Comparison of ENCODE assay signal across 8 cellular contexts in genomic region chr3:148319161-148319915, GRCh38.
DNase-seq lines count a peak whose midpoint lies in the region; ATAC-seq and TF ChIP-seq lines count a peak whose summit lies in the region.

No MANE protein-coding gene starts in this region.

- dilution Hi-C loops in IMR-90 (cut with HindIII; ENCODE audit: low sequenced_read_pairs, unreplicated experiment): no loop called here

- H3K4ac ChIP-seq in IMR-90 (ENCODE audit: low read depth, low read length): peak overlapping the region; percentile 85

- CTCF ChIA-PET in IMR-90 (lab: Yijun Ruan, JAX): no interaction called here

- no peaks in the 10 kb centered on the region for H3K79me1 ChIP-seq in IMR-90 (ENCODE audit: low read depth in 1 of 2, low read length in 2 of 2)

- peak overlapping the region; percentile 87 for H2AFZ ChIP-seq in IMR-90 (replicated peaks; ENCODE audit: low read length, poor library complexity)

- peak overlapping the region; percentile 6; the same call in 2 of the 3 replicates for H2BK15ac ChIP-seq in IMR-90 (ENCODE audit: low read depth, low read length)

- H3K27ac ChIP-seq in IMR-90 (ENCODE audit: insufficient read depth, low read length) (peak overlapping the region; percentile 8; the same call in 1 of the 2 replicates), prostate gland (no peak overlapping the region)

- peaks cover 3% of the 10 kb centered on the region for H3K9me1 ChIP-seq in IMR-90 (ENCODE audit: insufficient read depth, low read length)

- peak overlapping the region; percentile 68; the same call in 1 of the 2 replicates for H3K4me2 ChIP-seq in IMR-90 (ENCODE audit: low read depth, low read length)

- DNase-seq in GM13977 (ENCODE audit: low spot score) (peak; percentile 24), IMR-90 (peak; percentile 90), cardiac fibroblast (ENCODE audit: low read depth in 2 of 2) (peak; percentile 53 to 82), NCI-H2171 treated with DMSO at 0.1 percent for 48 hours (lab: John Stamatoyannopoulos, UW) (no peak), COLO829 (ENCODE audit: low spot score) (no peak), prostate gland (ENCODE audit: low spot score) (no peak), NCI-H82 (lab: John Stamatoyannopoulos, UW) (no peak)

- no peak overlapping the region for H3K9ac ChIP-seq in IMR-90 (ENCODE audit: low read depth, low read length)

- peak overlapping the region; percentile 1 for H4K91ac ChIP-seq in IMR-90 (ENCODE audit: insufficient read depth, low read depth, low read length)

- H3K27me3 ChIP-seq in IMR-90 (ENCODE audit: control insufficient read depth, insufficient read depth, low read length) (no peaks in the 10 kb centered on the region), prostate gland (replicated peaks; ENCODE audit: insufficient read depth) (no peaks in the 10 kb centered on the region)

- peak overlapping the region; percentile 21 for H3K56ac ChIP-seq in IMR-90 (ENCODE audit: extremely low read depth, insufficient read depth, low read length)

- no peaks in the 10 kb centered on the region for H4K20me1 ChIP-seq in IMR-90 (ENCODE audit: insufficient read depth, low read length)

- peaks cover 5% of the 10 kb centered on the region for H3K4me1 ChIP-seq in IMR-90 (ENCODE audit: control insufficient read depth, insufficient read depth, low read length)
- no peaks in the 10 kb centered on the region for H3K4me1 ChIP-seq in prostate gland (replicated peaks)

- POLR2A ChIA-PET in IMR-90 (lab: Charles Lee; ENCODE audit: unreplicated experiment): no interaction called here

- peak overlapping the region; percentile 93 for H2BK120ac ChIP-seq in IMR-90 (ENCODE audit: low read depth, low read length)

- peak overlapping the region in 1 of 2 experiments; percentile 43; a peak in 2 of 4 replicates for H4K8ac ChIP-seq in IMR-90 (ENCODE audit: low read depth in 2 of 2, low read length in 2 of 2)

- H2BK5ac ChIP-seq in IMR-90 (ENCODE audit: low read depth, low read length, poor library complexity, severe bottlenecking): peak overlapping the region; percentile 67

- TF ChIP-seq CTCF in GM13977 (IDR thresholded peaks at IDR 0.05; ENCODE audit: extremely low read depth, insufficient read depth, missing control alignments): no peak
- TF ChIP-seq CTCF in IMR-90 (conservative IDR thresholded peaks at IDR 0.05; ENCODE audit: low read depth, low read length): no peak
- TF ChIP-seq CTCF in cardiac fibroblast (IDR thresholded peaks at IDR 0.05; ENCODE audit: low read depth, low read length): no peak
- no peak for TF ChIP-seq CTCF in prostate gland (IDR thresholded peaks at IDR 0.05)

- 80% methylated on average over 2 of the region's 7 CpGs; no CpG with 5 or more reads in 1 of the 2 experiments for WGBS in IMR-90 (ENCODE audit: extremely low coverage in 2 of 2, insufficient read length in 1 of 2), 2 experiments
- WGBS in prostate gland: 75% methylated on average over 7 of the region's 7 CpGs

- no peak overlapping the region for H3K4me3 ChIP-seq in IMR-90 (ENCODE audit: insufficient read depth, low read depth, low read length)
- peak overlapping the region in 1 of 2 donors; percentile 15 for H3K4me3 ChIP-seq in cardiac fibroblast (replicated peaks in 1 of 2; ENCODE audit: low read depth in 2 of 2, low read length in 2 of 2)
- H3K4me3 ChIP-seq in prostate gland: no peak overlapping the region

- ATAC-seq in GM21723 (IDR thresholded peaks at IDR 0.05; ENCODE audit: unreplicated experiment): peak; percentile 97
- peak; percentile 93 for ATAC-seq in IMR-90 (ENCODE audit: low read depth)

- TF ChIP-seq RAD21 in IMR-90 (IDR thresholded peaks at IDR 0.05; ENCODE audit: low read length): no peak

- peak overlapping the region; percentile 92 for H3K14ac ChIP-seq in IMR-90 (replicated peaks; ENCODE audit: low read depth, low read length)

- H2AK9ac ChIP-seq in IMR-90 (replicated peaks; ENCODE audit: low read depth, low read length, poor library complexity): peak overlapping the region; percentile 68

- peak overlapping the region; percentile 83; the same call in 1 of the 2 replicates for H3K23ac ChIP-seq in IMR-90 (ENCODE audit: low read depth, low read length)

- H3K9me3 ChIP-seq in IMR-90 (ENCODE audit: control insufficient read depth, insufficient read depth, low read length): no peaks in the 10 kb centered on the region
- H3K9me3 ChIP-seq in prostate gland: no peaks in the 10 kb centered on the region

- intact Hi-C loops in IMR-90 (cut with micrococcal nuclease) (no loop called here), prostate gland (cut with DNase I) (no loop called here)

- TF ChIP-seq POLR2A in IMR-90 (IDR thresholded peaks at IDR 0.05; ENCODE audit: low read depth, low read length) (no peak), prostate gland (IDR thresholded peaks at IDR 0.05) (no peak)

- peak overlapping the region; percentile 95 for H2BK20ac ChIP-seq in IMR-90 (ENCODE audit: low read depth, low read length)

- no TSS peak for BruUV-seq in IMR-90 (replicated peaks; lab: Mats Ljungman, UMichigan)

- H3K36me3 ChIP-seq in IMR-90 (ENCODE audit: control insufficient read depth, insufficient read depth, low read length) (no peaks in the 10 kb centered on the region), prostate gland (no peaks in the 10 kb centered on the region)

- H4K5ac ChIP-seq in IMR-90 (ENCODE audit: low read depth, low read length): peak overlapping the region; percentile 52; the same call in 1 of the 2 replicates

- peak overlapping the region; percentile 87 for H2AK5ac ChIP-seq in IMR-90 (ENCODE audit: low read depth, low read length)

- peak overlapping the region; percentile 50 for H3K18ac ChIP-seq in IMR-90 (ENCODE audit: low read depth, low read length)

- in situ Hi-C loops in GM13977 (cut with MboI; ENCODE audit: low pct_unique_long_range_greater_than_20kb, low sequenced_read_pairs, unreplicated experiment): no loop called here
- in situ Hi-C loops in IMR-90 (cut with MboI; ENCODE audit: low sequenced_read_pairs): loop anchor here (10.0 kb wide), 3 partner anchors 45 to 625 kb away; no protein-coding TSS in a partner anchor

TF ChIP-seq in IMR-90, 13 proteins besides CTCF, POLR2A, EP300 and RAD21:
- TF ChIP-seq RFX5 (IDR thresholded peaks at IDR 0.05; ENCODE audit: low read depth, low read length) (no peak), MAFK (IDR thresholded peaks at IDR 0.05; ENCODE audit: low read depth, low read length) (peak; percentile 69), BHLHE40 (IDR thresholded peaks at IDR 0.05; ENCODE audit: low read depth, low read length) (peak; percentile 92), MAZ (IDR thresholded peaks at IDR 0.05; ENCODE audit: borderline replicate concordance, low read depth, low read length) (no peak), CEBPB (IDR thresholded peaks at IDR 0.05; ENCODE audit: low read depth, low read length) (peak; percentile 88), RCOR1 (IDR thresholded peaks at IDR 0.05; ENCODE audit: insufficient replicate concordance, low read length) (no peak), SMC3 (IDR thresholded peaks at IDR 0.05; ENCODE audit: low read depth, low read length) (no peak), NFE2L2 (IDR thresholded peaks at IDR 0.05; ENCODE audit: low read depth, low read length) (no peak), MXI1 (IDR thresholded peaks at IDR 0.05; ENCODE audit: borderline replicate concordance, low read depth, low read length) (no peak), USF2 (IDR thresholded peaks at IDR 0.05; ENCODE audit: low read depth, low read length) (no peak), ELK1 (IDR thresholded peaks at IDR 0.05; ENCODE audit: borderline replicate concordance, low read depth, low read length) (no peak), CHD1 (IDR thresholded peaks at IDR 0.05; ENCODE audit: low read depth, low read length) (no peak), FOS (IDR thresholded peaks at IDR 0.05; ENCODE audit: low read depth, low read length) (peak; percentile 74)

Comparison
In these comparisons a context has a peak if more than half of its experiments do, and no peak if none do; other contexts are left out.
1. DNase-seq: peak in GM13977 (single experiment), IMR-90 (single experiment) and cardiac fibroblast (2 of 2); none in NCI-H2171 treated with DMSO at 0.1 percent for 48 hours (single experiment), COLO829 (single experiment), prostate gland (single experiment) and NCI-H82 (single experiment).